Comparison of ENCODE assay signal across 11 cellular contexts in the genomic region with DNA sequence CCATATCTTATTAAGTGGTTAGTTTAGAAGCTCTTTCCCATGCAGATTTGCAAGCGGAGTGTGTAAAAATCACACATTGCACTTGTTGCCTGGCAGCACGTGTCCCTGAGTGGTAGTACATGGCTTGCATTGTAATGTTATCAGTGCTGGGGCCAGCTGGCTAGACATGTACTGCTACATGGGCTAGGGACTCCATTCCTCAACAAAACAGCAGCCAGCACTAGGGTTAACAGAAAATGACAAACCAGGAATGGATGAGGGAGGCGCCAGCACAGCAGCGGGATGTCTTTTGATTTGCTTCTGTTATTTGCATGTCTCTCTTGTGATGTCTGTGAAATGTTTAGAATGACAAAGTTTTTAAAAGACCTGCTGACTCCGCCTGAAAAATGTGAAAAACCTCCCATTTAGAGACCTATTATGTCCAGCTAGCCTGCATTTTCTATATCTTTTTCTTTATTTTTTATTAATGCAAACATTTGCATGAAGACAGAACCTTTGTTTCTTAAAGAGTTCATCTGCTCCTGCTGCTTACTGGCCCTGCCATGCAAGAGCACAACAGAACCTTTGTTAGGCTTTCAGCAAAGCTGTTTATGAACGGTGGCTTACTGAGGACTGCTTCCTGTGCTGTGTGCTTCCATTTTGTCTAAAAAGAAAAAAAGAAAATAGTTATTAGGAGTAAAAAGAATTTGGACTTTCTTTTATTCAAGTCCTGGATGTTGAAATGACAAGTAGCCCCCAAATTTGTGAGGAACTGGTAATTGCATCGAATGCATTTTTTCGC. TPM values are rescaled to one million over a fixed set of nuclear protein-coding genes. Genes with fewer than 3 reads are reported as not detected.
DNase-seq lines count a peak whose midpoint lies in the region; FAIRE-seq and TF ChIP-seq lines count a peak whose summit lies in the region.
"Had no signal": no experiment of that assay in that cellular context is flagged by ENCODE, and none has a peak within 500 bp of the region (broad histone marks: within the 10 kb centered on the region; RNA-seq: fewer than 3 reads in every experiment).

No MANE protein-coding gene starts in this region.

- H3K9me2 ChIP-seq in neural cell (ENCODE audit: insufficient read depth, low read length), result no peaks in the 10 kb centered on the region

- no peaks in the 10 kb centered on the region for H3K23me2 ChIP-seq in H1 (ENCODE audit: low read depth, low read length)

- H2AFZ ChIP-seq in H1 (ENCODE audit: low read length) (no peak overlapping the region), neural cell (ENCODE audit: low read depth, low read length) (no peak overlapping the region)

- TF ChIP-seq EP300 in H1 (IDR thresholded peaks at IDR 0.05; ENCODE audit: borderline replicate concordance in 1 of 2, low read depth in 2 of 2, low read length in 2 of 2) (no peak), neural cell (conservative IDR thresholded peaks at IDR 0.05; ENCODE audit: poor library complexity, severe bottlenecking) (no peak)

- no peak overlapping the region for H3K23ac ChIP-seq in H1 (ENCODE audit: insufficient read length)

- H2BK120ac ChIP-seq in H1 (replicated peaks; ENCODE audit: low read depth, low read length), result no peak overlapping the region

- DNase-seq in COLO668 (lab: John Stamatoyannopoulos, UW; ENCODE audit: unreplicated experiment) (peak; percentile 47), NCI-H146 (lab: John Stamatoyannopoulos, UW) (peak; percentile 71), H1 (ENCODE audit: low read depth in 1 of 2, low spot score in 2 of 2) (peak in 1 of 2 experiments; percentile 23), A172 (ENCODE audit: low spot score) (no peak), CD1c-positive myeloid dendritic cell (ENCODE audit: extremely low spot score) (no peak), activated gamma-delta T cell (lab: John Stamatoyannopoulos, UW) (no peak)
- no peak for DNase-seq in activated naive CD4-positive, alpha-beta T cell treated with anti-CD3 and anti-CD28 coated beads, Interleukin-2, amount 50 U/mL, for 16 hours
- DNase-seq: stimulated activated CD4-positive, alpha-beta T cell treated with anti-CD3 and anti-CD28 coated beads, Interleukin-12 subunit alpha, Interleukin-12 subunit beta, amount 100 ng/mL, for 4 hours had no signal

- H3K9me3 ChIP-seq in H1 (ENCODE audit: insufficient read depth in 2 of 2, low read depth in 1 of 2, low read length in 1 of 2) (no peaks in the 10 kb centered on the region), neural cell (ENCODE audit: low read length) (no peaks in the 10 kb centered on the region)

- no peak for TF ChIP-seq CTCF in H1 (IDR thresholded peaks at IDR 0.05; ENCODE audit: control extremely low read depth in 1 of 3, insufficient read depth in 1 of 3, low read depth in 1 of 3, low read length in 3 of 3)
- no peak for TF ChIP-seq CTCF in neural cell (IDR thresholded peaks at IDR 0.05; ENCODE audit: poor library complexity, severe bottlenecking)

- peaks cover 0 to 12% (median 11%) of the 10 kb centered on the region in 4 experiments; a peak in 4 of 7 replicates for H3K4me1 ChIP-seq in H1 (replicated peaks in 1 of 4; ENCODE audit: control insufficient read depth in 3 of 4, insufficient read depth in 4 of 4, low read length in 3 of 4)

- no peaks in the 10 kb centered on the region for H3K79me2 ChIP-seq in H1 (ENCODE audit: control insufficient read depth in 1 of 2, insufficient read depth in 2 of 2, low read length in 2 of 2)
- H3K79me2 ChIP-seq in neural cell (replicated peaks; ENCODE audit: insufficient read depth, low read length), result no peaks in the 10 kb centered on the region

- H2BK20ac ChIP-seq in H1 (ENCODE audit: low read length), result no peak overlapping the region

- H3K4me3 ChIP-seq in H1 (ENCODE audit: extremely low read depth in 1 of 4, insufficient read depth in 2 of 4, low read depth in 3 of 4, low read length in 4 of 4) (peak overlapping the region in 1 of 4 experiments; percentile 26; a peak in 2 of 8 replicates), neural cell (ENCODE audit: low read length) (peak overlapping the region; percentile 45)

- WGBS in H1 (ENCODE audit: extremely low coverage in 1 of 2, insufficient coverage in 1 of 2, insufficient read length in 1 of 2, insufficient replicate concordance in 2 of 2, low coverage in 1 of 2, low lambda C conversion rate in 2 of 2, missing lambda C conversion rate in 1 of 2), 2 experiments, result 39% methylated on average over 8 of the region's 8 CpGs; no CpG with 5 or more reads in 1 of the 2 experiments

- peaks cover 0 to 3% of the 10 kb centered on the region in 2 experiments for H4K20me1 ChIP-seq in H1 (replicated peaks in 1 of 2; ENCODE audit: control insufficient read depth in 1 of 2, insufficient read depth in 2 of 2, low read length in 2 of 2)
- H4K20me1 ChIP-seq in neural cell (ENCODE audit: insufficient read depth), result no peaks in the 10 kb centered on the region

- peaks cover 5% of the 10 kb centered on the region for H3F3A ChIP-seq in neural cell (ENCODE audit: insufficient read depth, low read length, poor library complexity, severe bottlenecking)

- H3K27ac ChIP-seq in H1 (ENCODE audit: low read depth, low read length) (no peak overlapping the region), neural cell (ENCODE audit: low read length) (peak overlapping the region; percentile 59)

- no peak overlapping the region for H4K91ac ChIP-seq in H1 (replicated peaks; ENCODE audit: insufficient read length, low read length)

- no peak overlapping the region for H3K56ac ChIP-seq in H1 (replicated peaks; ENCODE audit: insufficient read length, low read depth, low read length)

- H2BK15ac ChIP-seq in H1 (ENCODE audit: low read length), result no peak overlapping the region

- H3K14ac ChIP-seq in H1 (ENCODE audit: insufficient read length), result no peak overlapping the region

- no peak for TF ChIP-seq POLR2A in H1 (IDR thresholded peaks at IDR 0.05; ENCODE audit: control extremely low read depth in 1 of 2, low read depth in 2 of 2, low read length in 2 of 2)

- peak; percentile 86 for FAIRE-seq in H1 (lab: Jason Lieb, UNC)
- FAIRE-seq: bronchial epithelial cell had no signal

- H3K27me3 ChIP-seq in H1 (replicated peaks in 1 of 4; ENCODE audit: control insufficient read depth in 3 of 4, extremely low read depth in 1 of 4, insufficient read depth in 3 of 4, low read length in 3 of 4), result no peaks in the 10 kb centered on the region; a peak in 1 of 7 replicates
- H3K27me3 ChIP-seq in neural cell (ENCODE audit: insufficient read depth, low read depth, low read length), result no peaks in the 10 kb centered on the region

- H3K36me3 ChIP-seq in H1 (ENCODE audit: control insufficient read depth in 2 of 4, insufficient read depth in 4 of 4, low read length in 3 of 4) (no peaks in the 10 kb centered on the region), neural cell (ENCODE audit: insufficient read depth, low read length) (no peaks in the 10 kb centered on the region)

- CTCF ChIA-PET in H1 (lab: Charles Lee; ENCODE audit: partially characterized antibody), result interaction anchor here (1.4 to 2.7 kb wide), 3 partner anchors 10 to 179 kb away, joined by 3 to 9 read pairs (median 6); no protein-coding TSS in a partner anchor

- H3K9ac ChIP-seq in H1 (replicated peaks in 1 of 4; ENCODE audit: extremely low read depth in 1 of 4, low read depth in 3 of 4, low read length in 3 of 4), result peak overlapping the region in 1 of 4 experiments; percentile 37; a peak in 1 of 7 replicates
- peak overlapping the region; percentile 14 for H3K9ac ChIP-seq in neural cell (ENCODE audit: low read length)

- no peak overlapping the region for H3K4ac ChIP-seq in H1 (replicated peaks; ENCODE audit: insufficient read length, low read depth, low read length)

- H4K5ac ChIP-seq in H1 (ENCODE audit: insufficient read length, low read depth, low read length), result no peak overlapping the region

- POLR2A ChIA-PET in H1 (lab: Charles Lee; ENCODE audit: partially characterized antibody), result interaction anchor here (0.6 to 1.5 kb wide), 3 partner anchors 8 to 85 kb away, joined by 3 to 4 read pairs (median 3); a partner anchor contains a TSS

- H3K4me2 ChIP-seq in H1 (ENCODE audit: insufficient read depth in 1 of 2, low read depth in 2 of 2, low read length in 2 of 2) (peak overlapping the region; percentile 41 to 61), neural cell (ENCODE audit: low read length) (peak overlapping the region; percentile 42)

- no peak overlapping the region for H2BK5ac ChIP-seq in H1 (ENCODE audit: low read depth, low read length)

- H2BK12ac ChIP-seq in H1 (ENCODE audit: low read depth, low read length), result no peak overlapping the region

- no peak overlapping the region for H4K8ac ChIP-seq in H1 (ENCODE audit: extremely low read depth, insufficient read depth, low read length)

- H3K18ac ChIP-seq in H1 (ENCODE audit: extremely low read depth, low read length), result no peak overlapping the region

- TF ChIP-seq RAD21 in H1 (IDR thresholded peaks at IDR 0.05 in 1 of 2, conservative IDR thresholded peaks at IDR 0.05 in 1 of 2; ENCODE audit: low read depth in 2 of 2, low read length in 2 of 2) (no peak), neural cell (conservative IDR thresholded peaks at IDR 0.05) (no peak)

- no peaks in the 10 kb centered on the region for H3K79me1 ChIP-seq in H1 (ENCODE audit: low read depth, low read length)

- no peak overlapping the region for H2AK5ac ChIP-seq in H1 (ENCODE audit: low read depth, low read length)

RNA-seq across cellular contexts. Expression of a gene that starts 40.7 kb away (rescaled TPM):
- total RNA-seq in H1 (2021; fragmentation: NEBNext Ultra II Directional; extraction: Animal tissue kit (Norgen Biotek cat#: 25700)), result 24.2 and 26.2 TPM in 2 replicates
- polyA plus RNA-seq in H1 (2011; rRNA removed) (28.7 and 55.1 TPM in 2 replicates), neural cell (46.4 and 64.3 TPM in 2 replicates)
- 27.5 TPM for polyA plus RNA-seq in H1 (2011; cell fraction: cytosol; rRNA removed)
- polyA plus RNA-seq in H1 (2011; cell fraction: nucleus; rRNA removed), result 34.3 TPM
- 24.5 to 28.7 TPM (median 26.8 TPM) in 4 replicates for polyA plus RNA-seq in H1 (2012, experiment 1 of 2)
- polyA plus RNA-seq in H1 (2012, experiment 2 of 2), result 26.6 TPM
- polyA plus RNA-seq in H1 (2013, experiment 1 of 2), result 15.1 TPM
- polyA plus RNA-seq in H1 (2013, experiment 2 of 2), result 15.9 TPM
- 25.0 and 34.0 TPM in 2 replicates for polyA minus RNA-seq in H1 (2011; rRNA and poly(A)+ RNA removed)
- 20.8 TPM for polyA minus RNA-seq in H1 (2011; cell fraction: cytosol; rRNA and poly(A)+ RNA removed)
- 33.3 TPM for polyA minus RNA-seq in H1 (2011; cell fraction: nucleus; rRNA and poly(A)+ RNA removed)
- polyA minus RNA-seq in neural cell, result 54.8 and 57.9 TPM in 2 replicates
- 51.0 and 60.4 TPM in 2 replicates for total RNA-seq in A172 (2014; rRNA removed; shearing (Covaris generic))

RNA-seq across cellular contexts. Expression of a gene that starts 58.9 kb away (rescaled TPM):
- total RNA-seq in H1 (2021; fragmentation: NEBNext Ultra II Directional; extraction: Animal tissue kit (Norgen Biotek cat#: 25700)), result 20.8 and 22.1 TPM in 2 replicates
- polyA plus RNA-seq in H1 (2011; rRNA removed) (5.4 and 11.0 TPM in 2 replicates), neural cell (0.18 TPM in 1 of 2 replicates, not detected in the other)
- 9.7 TPM for polyA plus RNA-seq in H1 (2011; cell fraction: cytosol; rRNA removed)
- polyA plus RNA-seq in H1 (2011; cell fraction: nucleus; rRNA removed), result 38.0 TPM
- 13.2 to 16.4 TPM (median 13.8 TPM) in 4 replicates for polyA plus RNA-seq in H1 (2012, experiment 1 of 2)
- 3.2 TPM for polyA plus RNA-seq in H1 (2012, experiment 2 of 2)
- 19.9 TPM for polyA plus RNA-seq in H1 (2013, experiment 1 of 2)
- 17.6 TPM for polyA plus RNA-seq in H1 (2013, experiment 2 of 2)
- 28.0 and 31.2 TPM in 2 replicates for polyA minus RNA-seq in H1 (2011; rRNA and poly(A)+ RNA removed)
- 11.9 TPM for polyA minus RNA-seq in H1 (2011; cell fraction: cytosol; rRNA and poly(A)+ RNA removed)
- 29.2 TPM for polyA minus RNA-seq in H1 (2011; cell fraction: nucleus; rRNA and poly(A)+ RNA removed)
- 0.24 and 0.46 TPM in 2 replicates for polyA minus RNA-seq in neural cell
- 0.81 and 1.3 TPM in 2 replicates for total RNA-seq in A172 (2014; rRNA removed; shearing (Covaris generic))
- polyA plus RNA-seq: CD14-positive monocyte had no signal

Comparison
In these comparisons a context has a peak if more than half of its experiments do, and no peak if none do; other contexts are left out.
1. DNase-seq: peak in COLO668 (single experiment) and NCI-H146 (single experiment); none in A172 (single experiment), CD1c-positive myeloid dendritic cell (single experiment), activated naive CD4-positive, alpha-beta T cell treated with anti-CD3 and anti-CD28 coated beads, Interleukin-2, amount 50 U/mL, for 16 hours (single experiment) and activated gamma-delta T cell (single experiment).